ENCODE assay signal across 19 cellular contexts in genomic region chr4:163173713-163174112, GRCh38.
"Had no signal": no experiment of that assay in that cellular context is flagged by ENCODE, and none has a peak within 500 bp of the region (broad histone marks: within the 10 kb centered on the region; RNA-seq: fewer than 3 reads in every experiment).

No MANE protein-coding gene starts in this region.

- DNase-seq: KBM-7, NCI-H1092 treated with DMSO at 0.1 percent for 48 hours, NCI-H1436, NCI-H187, NCI-H2029, NCI-H2081 treated with DMSO at 0.1 percent for 48 hours, NCI-H2171, NCI-H226, NCI-H446, NCI-H510A, NCI-H524 treated with DMSO at 0.1 percent for 48 hours, NCI-H69, NCI-H774, PC-3, SHP77, SK-N-SH had no signal

- ATAC-seq: Panc1, PC-3 had no signal

- H3K27ac ChIP-seq: HL-60, RWPE1 had no signal

- H3K4me2 ChIP-seq: SK-N-SH had no signal

- H3K9me3 ChIP-seq: SK-N-SH had no signal

- H3K9ac ChIP-seq: SK-N-SH had no signal
